Comparison of ENCODE assay signal across 20 cellular contexts in the genomic region with DNA sequence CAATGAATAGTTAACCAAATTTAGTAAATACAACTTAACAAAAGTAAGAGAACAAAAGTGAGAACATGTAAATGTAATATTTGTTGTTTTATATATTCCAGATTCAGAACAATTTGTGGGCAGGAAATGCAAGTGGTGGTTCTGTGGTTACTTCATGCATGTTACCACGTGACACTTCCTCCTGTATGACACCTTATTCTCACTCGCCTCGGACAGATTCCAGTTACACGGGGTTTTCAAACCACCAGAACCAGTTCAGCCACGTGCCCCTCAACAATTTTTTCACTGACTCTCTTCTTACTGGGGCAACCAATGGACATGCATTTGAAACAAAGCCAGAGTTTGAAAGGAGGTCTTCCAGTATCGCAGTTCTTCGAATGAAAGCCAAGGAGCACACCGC.
DNase-seq lines count a peak whose midpoint lies in the region; ATAC-seq lines count a peak whose summit lies in the region.
"Had no signal": no experiment of that assay in that cellular context is flagged by ENCODE, and none has a peak within 500 bp of the region (broad histone marks: within the 10 kb centered on the region; RNA-seq: fewer than 3 reads in every experiment).

No MANE protein-coding gene starts in this region.

- DNase-seq in epithelial cell of prostate (ENCODE audit: low read depth, low spot score): peak; percentile 12
- DNase-seq in HuH-7 (ENCODE audit: low spot score): no peak
- DNase-seq in RPMI8226: no peak
- DNase-seq: activated CD4-positive, CD25-positive, alpha-beta regulatory T cell; activated effector memory CD4-positive, alpha-beta T cell treated with Interleukin-2 at 50 U/mL for 16 hours; Calu3; caudate nucleus; naive thymus-derived CD4-positive, alpha-beta T cell; NCI-H187; NCI-H345; NK-92 treated with Interleukin-12 subunit alpha and Interleukin-12 subunit beta, amount 100 ng/mL, for 24 hours; posterior cingulate gyrus; small intestine; T-cell had no signal

- ATAC-seq in GM18519 (IDR thresholded peaks at IDR 0.05; ENCODE audit: low FRiP score, unreplicated experiment) (peak; percentile 61), GM19463 (IDR thresholded peaks at IDR 0.05; ENCODE audit: unreplicated experiment) (peak; percentile 64), HG03175 (IDR thresholded peaks at IDR 0.05; ENCODE audit: unreplicated experiment) (peak; percentile 66), HG02884 (IDR thresholded peaks at IDR 0.05; ENCODE audit: unreplicated experiment) (no peak)
- ATAC-seq: naive thymus-derived CD4-positive, alpha-beta T cell; Right ventricle myocardium inferior; T-cell had no signal

- H3K27ac ChIP-seq in epithelial cell of prostate: no peak overlapping the region
- H3K27ac ChIP-seq: thoracic aorta had no signal
